Comparison of ENCODE assay signal across 14 cellular contexts in genomic region chr5:73917433-73917832, GRCh38.
DNase-seq lines count a peak whose midpoint lies in the region; ATAC-seq and TF ChIP-seq lines count a peak whose summit lies in the region.
"Had no signal": no experiment of that assay in that cellular context is flagged by ENCODE, and none has a peak within 500 bp of the region (broad histone marks: within the 10 kb centered on the region; RNA-seq: fewer than 3 reads in every experiment).

No MANE protein-coding gene starts in this region.

- no peaks in the 10 kb centered on the region for H3K27me3 Mint-ChIP-seq in stimulated activated naive CD8-positive, alpha-beta T cell treated with anti-CD3 and anti-CD28 coated beads, Interleukin-15, amount 100 ng/mL, for 72 hours

- DNase-seq in NCI-H69 (lab: John Stamatoyannopoulos, UW) = peak; percentile 97
- peak; percentile 53 for DNase-seq in fibroblast of the aortic adventitia (ENCODE audit: low read depth)
- peak in 4 of 5 donors; percentile 53 to 74 (median 60) for DNase-seq in ovary
- DNase-seq in tibial artery = no peak
- DNase-seq in stimulated activated naive CD8-positive, alpha-beta T cell treated with anti-CD3 and anti-CD28 coated beads, Interleukin-15, amount 100 ng/mL, for 72 hours = no peak
- DNase-seq: amniotic stem cell; GF-D8; naive thymus-derived CD4-positive, alpha-beta T cell; NCI-H226 had no signal

- CTCF ChIA-PET in HEK293 (lab: Yijun Ruan, JAX) = interaction anchor here (0.5 to 1.2 kb wide), 2 partner anchors 12 to 1320 kb away, joined by 3 to 4 read pairs; no protein-coding TSS in a partner anchor

- POLR2A ChIA-PET in HEK293 (lab: Yijun Ruan, JAX) = no interaction called here

- no peaks in the 10 kb centered on the region for H3K4me1 Mint-ChIP-seq in stimulated activated naive CD8-positive, alpha-beta T cell treated with anti-CD3 and anti-CD28 coated beads, Interleukin-15, amount 100 ng/mL, for 72 hours
- H3K4me1 Mint-ChIP-seq: naive thymus-derived CD4-positive, alpha-beta T cell had no signal

- no peak for TF ChIP-seq POLR2A in ovary (IDR thresholded peaks at IDR 0.05)

- H3K4me1 ChIP-seq in HEK293 (ENCODE audit: control insufficient read depth, insufficient read depth, low read length) (peaks cover 12% of the 10 kb centered on the region), ovary (ENCODE audit: insufficient read depth) (peaks cover 17% of the 10 kb centered on the region), tibial artery (peaks cover 0 to 14% (median 5%) of the 10 kb centered on the region in 4 donors)

- WGBS in ovary, 3 donors = 22 to 42% (median 32%) methylated on average over 3 of the region's 3 CpGs

- no peak overlapping the region for H3K4me3 ChIP-seq in HEK293 (ENCODE audit: low read depth, low read length)
- H3K4me3 ChIP-seq in fibroblast of the aortic adventitia (ENCODE audit: low read depth, low read length) = no peak overlapping the region
- no peak overlapping the region for H3K4me3 ChIP-seq in ovary
- H3K4me3 ChIP-seq in tibial artery = no peak overlapping the region
- H3K4me3 ChIP-seq: BLaER1 had no signal

- H3K36me3 ChIP-seq in HEK293 (ENCODE audit: control insufficient read depth in 2 of 2, insufficient read depth in 1 of 2, low read length in 2 of 2) (no peaks in the 10 kb centered on the region; a peak in 1 of 3 replicates), ovary (no peaks in the 10 kb centered on the region), tibial artery (no peaks in the 10 kb centered on the region)
- H3K36me3 ChIP-seq: BLaER1 had no signal

- H3K27ac ChIP-seq in HEK293 (ENCODE audit: extremely low read depth, low read depth, low read length) (no peak overlapping the region), ovary (peak overlapping the region in 1 of 2 donors; percentile 21), tibial artery (no peak overlapping the region)
- H3K27ac ChIP-seq: BLaER1, KMS-11 had no signal

- intact Hi-C loops in ovary (cut with DNase I) = no loop called here
- intact Hi-C loops in tibial artery (cut with DNase I; ENCODE audit: low total_unique reads) = no loop called here

- no peak overlapping the region for H3K4me3 Mint-ChIP-seq in stimulated activated naive CD8-positive, alpha-beta T cell treated with anti-CD3 and anti-CD28 coated beads, Interleukin-15, amount 100 ng/mL, for 72 hours
- H3K4me3 Mint-ChIP-seq: naive thymus-derived CD4-positive, alpha-beta T cell had no signal

- ATAC-seq in HG02642 (IDR thresholded peaks at IDR 0.05; ENCODE audit: poor library complexity, unreplicated experiment) (no peak), HG02981 (IDR thresholded peaks at IDR 0.05; ENCODE audit: unreplicated experiment) (no peak)
- no peak for ATAC-seq in stimulated activated naive CD8-positive, alpha-beta T cell treated with anti-CD3 and anti-CD28 coated beads, Interleukin-15, amount 100 ng/mL, for 72 hours
- ATAC-seq: naive thymus-derived CD4-positive, alpha-beta T cell had no signal

- no peaks in the 10 kb centered on the region for H3K9me3 ChIP-seq in HEK293 (ENCODE audit: control insufficient read depth, insufficient read depth, low read depth, low read length)
- no peaks in the 10 kb centered on the region for H3K9me3 ChIP-seq in ovary
- no peaks in the 10 kb centered on the region for H3K9me3 ChIP-seq in tibial artery
- H3K9me3 ChIP-seq: BLaER1 had no signal

- TF ChIP-seq CTCF in HEK293 (tag by site-specific recombination; IDR thresholded peaks at IDR 0.05) = no peak
- TF ChIP-seq CTCF in fibroblast of the aortic adventitia (IDR thresholded peaks at IDR 0.05; ENCODE audit: insufficient read depth, low read length) = no peak
- no peak for TF ChIP-seq CTCF in ovary (IDR thresholded peaks at IDR 0.05)
- TF ChIP-seq CTCF in tibial artery (IDR thresholded peaks at IDR 0.05) = no peak

- H3K27ac Mint-ChIP-seq in stimulated activated naive CD8-positive, alpha-beta T cell treated with anti-CD3 and anti-CD28 coated beads, Interleukin-15, amount 100 ng/mL, for 72 hours = no peak overlapping the region
- H3K27ac Mint-ChIP-seq: naive thymus-derived CD4-positive, alpha-beta T cell had no signal

- H3K27me3 ChIP-seq in ovary = no peaks in the 10 kb centered on the region
- no peaks in the 10 kb centered on the region for H3K27me3 ChIP-seq in tibial artery
- H3K27me3 ChIP-seq: BLaER1 had no signal

- TF ChIP-seq EP300 in ovary (IDR thresholded peaks at IDR 0.05) = no peak

- H3K9me3 Mint-ChIP-seq in stimulated activated naive CD8-positive, alpha-beta T cell treated with anti-CD3 and anti-CD28 coated beads, Interleukin-15, amount 100 ng/mL, for 72 hours = no peaks in the 10 kb centered on the region
- H3K9me3 Mint-ChIP-seq: naive thymus-derived CD4-positive, alpha-beta T cell had no signal

TF ChIP-seq in HEK293, 187 proteins besides CTCF, POLR2A, EP300 and RAD21 (continues in another document):
- TF ChIP-seq ZNF518A (tag by site-specific recombination; conservative IDR thresholded peaks at IDR 0.05; ENCODE audit: low read depth) (no peak), ZBTB7A (tag by site-specific recombination; IDR thresholded peaks at IDR 0.05; ENCODE audit: low read depth) (no peak), EGR2 (tag by site-specific recombination; IDR thresholded peaks at IDR 0.05; ENCODE audit: low read depth) (peak; percentile 65), ZNF350 (tag by site-specific recombination; IDR thresholded peaks at IDR 0.05) (no peak), ZIC2 (tag by site-specific recombination; IDR thresholded peaks at IDR 0.05) (peak; percentile 88), GFI1B (tag by site-specific recombination; IDR thresholded peaks at IDR 0.05) (no peak), PRDM1 (tag by site-specific recombination; IDR thresholded peaks at IDR 0.05) (no peak), ZNF658 (tag by site-specific recombination; IDR thresholded peaks at IDR 0.05) (no peak), ZNF830 (tag by site-specific recombination; IDR thresholded peaks at IDR 0.05; ENCODE audit: low read depth) (no peak), ZFHX2 (tag by site-specific recombination; conservative IDR thresholded peaks at IDR 0.05) (peak; percentile 86), FEZF1 (tag by site-specific recombination; IDR thresholded peaks at IDR 0.05) (no peak), ZNF311 (tag by site-specific recombination; IDR thresholded peaks at IDR 0.05; ENCODE audit: borderline replicate concordance) (no peak), GLIS1 (tag by site-specific recombination; IDR thresholded peaks at IDR 0.05) (peak; percentile 75)
- TF ChIP-seq, protein P1, sequence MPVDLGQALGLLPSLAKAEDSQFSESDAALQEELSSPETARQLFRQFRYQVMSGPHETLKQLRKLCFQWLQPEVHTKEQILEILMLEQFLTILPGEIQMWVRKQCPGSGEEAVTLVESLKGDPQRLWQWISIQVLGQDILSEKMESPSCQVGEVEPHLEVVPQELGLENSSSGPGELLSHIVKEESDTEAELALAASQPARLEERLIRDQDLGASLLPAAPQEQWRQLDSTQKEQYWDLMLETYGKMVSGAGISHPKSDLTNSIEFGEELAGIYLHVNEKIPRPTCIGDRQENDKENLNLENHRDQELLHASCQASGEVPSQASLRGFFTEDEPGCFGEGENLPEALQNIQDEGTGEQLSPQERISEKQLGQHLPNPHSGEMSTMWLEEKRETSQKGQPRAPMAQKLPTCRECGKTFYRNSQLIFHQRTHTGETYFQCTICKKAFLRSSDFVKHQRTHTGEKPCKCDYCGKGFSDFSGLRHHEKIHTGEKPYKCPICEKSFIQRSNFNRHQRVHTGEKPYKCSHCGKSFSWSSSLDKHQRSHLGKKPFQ (tag by site-specific recombination; IDR thresholded peaks at IDR 0.05) = peak; percentile 69

Comparison
In these comparisons a context has a peak if more than half of its experiments do, and no peak if none do; other contexts are left out.
1. DNase-seq: peak in NCI-H69 (single experiment), fibroblast of the aortic adventitia (single experiment) and ovary (4 of 5); none in tibial artery (0 of 2) and stimulated activated naive CD8-positive, alpha-beta T cell treated with anti-CD3 and anti-CD28 coated beads, Interleukin-15, amount 100 ng/mL, for 72 hours (0 of 2).